Comparison of ENCODE assay signal across 12 cellular contexts in genomic region chr12:553216-554000, GRCh38.
DNase-seq lines count a peak whose midpoint lies in the region; ATAC-seq and TF ChIP-seq lines count a peak whose summit lies in the region.
"Had no signal": no experiment of that assay in that cellular context is flagged by ENCODE, and none has a peak within 500 bp of the region (broad histone marks: within the 10 kb centered on the region; RNA-seq: fewer than 3 reads in every experiment).

No MANE protein-coding gene starts in this region.

- no peaks in the 10 kb centered on the region for H3K36me3 ChIP-seq in CD4-positive, alpha-beta memory T cell (ENCODE audit: insufficient read depth, low read length)

- DNase-seq in CD4-positive, alpha-beta memory T cell = peak in 2 of 5 donors; percentile 70 to 74
- peak; percentile 62 to 68 for DNase-seq in activated T-cell treated with anti-CD3 and anti-CD28 coated beads, Interleukin-2, amount 50 U/mL, for 48 hours
- DNase-seq in memory B cell (ENCODE audit: low spot score in 2 of 2) (no peak), ACHN (no peak), mesothelial cell of epicardium (ENCODE audit: low spot score in 2 of 2, unreplicated experiment in 2 of 2) (no peak), ecto neural progenitor cell (ENCODE audit: low spot score) (no peak)
- DNase-seq: dermis blood vessel endothelial cell, mammary epithelial cell, NCI-H510A treated with DMSO at 0.1 percent for 48 hours, SK-N-SH had no signal

- intact Hi-C loops in CD4-positive, alpha-beta memory T cell (cut with micrococcal nuclease) = no loop called here

- POLR2A ChIA-PET in CD4-positive, alpha-beta memory T cell (lab: Charles Lee; ENCODE audit: partially characterized antibody) = interaction anchor here (0.5 kb wide), 1 partner anchor 1469 kb away, joined by 3 read pairs; no protein-coding TSS in a partner anchor

- no peak for TF ChIP-seq CTCF in mesothelial cell of epicardium (IDR thresholded peaks at IDR 0.05; ENCODE audit: unreplicated experiment)

- H3K27ac Mint-ChIP-seq in CD4-positive, alpha-beta memory T cell = peak overlapping the region; percentile 57 to 98 (median 92)
- H3K27ac Mint-ChIP-seq in memory B cell (peak overlapping the region; percentile 81), mesothelial cell of epicardium (no peak overlapping the region)

- peaks cover 34% of the 10 kb centered on the region for H3K4me1 ChIP-seq in CD4-positive, alpha-beta memory T cell (ENCODE audit: insufficient read depth, low read length)

- H3K9me3 ChIP-seq in CD4-positive, alpha-beta memory T cell (ENCODE audit: control insufficient read depth in 1 of 2, low read length in 2 of 2) = no peaks in the 10 kb centered on the region
- H3K9me3 ChIP-seq: SK-N-SH had no signal

- H3K36me3 Mint-ChIP-seq in CD4-positive, alpha-beta memory T cell = peaks cover 0 to 13% of the 10 kb centered on the region in 2 donors
- H3K36me3 Mint-ChIP-seq in memory B cell (no peaks in the 10 kb centered on the region), mesothelial cell of epicardium (no peaks in the 10 kb centered on the region)

- H3K27ac ChIP-seq in CD4-positive, alpha-beta memory T cell (ENCODE audit: low read depth, low read length) = peak overlapping the region; percentile 36

- H3K4me3 Mint-ChIP-seq in CD4-positive, alpha-beta memory T cell = peak overlapping the region; percentile 58 to 94 (median 77)
- H3K4me3 Mint-ChIP-seq in memory B cell = peak overlapping the region; percentile 82
- no peak overlapping the region for H3K4me3 Mint-ChIP-seq in mesothelial cell of epicardium

- CTCF ChIA-PET in CD4-positive, alpha-beta memory T cell (lab: Charles Lee; ENCODE audit: partially characterized antibody) = interaction anchor here (0.9 to 1.8 kb wide), 5 partner anchors 10 to 199 kb away, joined by 3 to 4 read pairs (median 4); partner anchors contain the start of gene WNK1

- H3K9me3 Mint-ChIP-seq in CD4-positive, alpha-beta memory T cell = no peaks in the 10 kb centered on the region
- no peaks in the 10 kb centered on the region for H3K9me3 Mint-ChIP-seq in memory B cell
- peaks cover 3% of the 10 kb centered on the region for H3K9me3 Mint-ChIP-seq in mesothelial cell of epicardium

- ATAC-seq in GM19455 (IDR thresholded peaks at IDR 0.05; ENCODE audit: unreplicated experiment) (peak; percentile 80), memory B cell (ENCODE audit: low read depth) (peak; percentile 64), HG03045 (IDR thresholded peaks at IDR 0.05; ENCODE audit: unreplicated experiment) (no peak)

- H3K4me1 Mint-ChIP-seq in CD4-positive, alpha-beta memory T cell = peaks cover 25 to 47% (median 39%) of the 10 kb centered on the region in 4 donors
- H3K4me1 Mint-ChIP-seq in memory B cell (peaks cover 9% of the 10 kb centered on the region), mesothelial cell of epicardium (no peaks in the 10 kb centered on the region)

- no peaks in the 10 kb centered on the region for H3K27me3 Mint-ChIP-seq in CD4-positive, alpha-beta memory T cell
- H3K27me3 Mint-ChIP-seq in memory B cell (peaks cover 7% of the 10 kb centered on the region), mesothelial cell of epicardium (ENCODE audit: low read depth) (no peaks in the 10 kb centered on the region)

- no peaks in the 10 kb centered on the region for H3K27me3 ChIP-seq in CD4-positive, alpha-beta memory T cell (ENCODE audit: insufficient read depth, low read length)

- H3K4me3 ChIP-seq in CD4-positive, alpha-beta memory T cell (ENCODE audit: low read length in 2 of 2) = peak overlapping the region in 1 of 2 donors; percentile 18

- in situ Hi-C loops in ACHN (cut with HindIII; ENCODE audit: low pct_ligation_motif_present, low pct_unique_long_range_greater_than_20kb, low sequenced_read_pairs) = no loop called here

Comparison
In these comparisons a context has a peak if more than half of its experiments do, and no peak if none do; other contexts are left out.
1. DNase-seq: peak in activated T-cell treated with anti-CD3 and anti-CD28 coated beads, Interleukin-2, amount 50 U/mL, for 48 hours (2 of 2); none in memory B cell (0 of 2), ACHN (single experiment), mesothelial cell of epicardium (0 of 2) and ecto neural progenitor cell (single experiment).